Comparison of ENCODE assay signal across 7 cellular contexts in genomic region chr1:44803312-44804095, GRCh38. TPM values are rescaled to one million over a fixed set of nuclear protein-coding genes. Genes with fewer than 3 reads are reported as not detected.
A peak's percentile ranks its signal among the peaks of the same experiment; 100 is the strongest.
DNase-seq lines count a peak whose midpoint lies in the region; ATAC-seq and TF ChIP-seq lines count a peak whose summit lies in the region.
"Had no signal": no experiment of that assay in that cellular context is flagged by ENCODE, and none has a peak within 500 bp of the region (broad histone marks: within the 10 kb centered on the region; RNA-seq: fewer than 3 reads in every experiment).

No MANE protein-coding gene starts in this region.

- H3K9me3 Mint-ChIP-seq in brain = peaks cover 0 to 4% (median 0%) of the 10 kb centered on the region in 5 experiments

- H3K4me1 Mint-ChIP-seq in brain = peaks cover 59% of the 10 kb centered on the region

- H3K27ac ChIP-seq in neutrophil = peak overlapping the region; percentile 42

- H3K4me3 ChIP-seq in neutrophil (ENCODE audit: low read depth in 1 of 2, low read length in 1 of 2) = peak overlapping the region in 1 of 2 experiments; percentile 82

- H3K36me3 ChIP-seq in neutrophil = peaks cover 54% of the 10 kb centered on the region

- ATAC-seq in HG02678 (IDR thresholded peaks at IDR 0.05; ENCODE audit: unreplicated experiment) = no peak

- TF ChIP-seq CTCF in brain (conservative IDR thresholded peaks at IDR 0.05) (no peak), neutrophil (IDR thresholded peaks at IDR 0.05) (no peak)

- peak; percentile 9 for DNase-seq in HT-29 (ENCODE audit: low spot score)
- no peak for DNase-seq in COR-L47 (lab: John Stamatoyannopoulos, UW)
- no peak for DNase-seq in stimulated activated naive CD4-positive, alpha-beta T cell (lab: John Stamatoyannopoulos, UW)
- DNase-seq: NCI-H226 had no signal

- H3K36me3 Mint-ChIP-seq in brain = peaks cover 44% of the 10 kb centered on the region

- H3K27me3 ChIP-seq in neutrophil = no peaks in the 10 kb centered on the region

- H3K27ac Mint-ChIP-seq in brain = peak overlapping the region; percentile 12 to 95 (median 87)

- peaks cover 66 to 68% of the 10 kb centered on the region in 2 experiments for H3K4me1 ChIP-seq in neutrophil (ENCODE audit: control insufficient read depth in 1 of 2, insufficient read depth in 1 of 2, low read depth in 1 of 2, low read length in 1 of 2)

- no peaks in the 10 kb centered on the region for H3K9me3 ChIP-seq in neutrophil

- peak overlapping the region; percentile 19 to 87 (median 50) for H3K4me3 Mint-ChIP-seq in brain

- no peaks in the 10 kb centered on the region for H3K27me3 Mint-ChIP-seq in brain

RNA-seq across cellular contexts. Expression of gene PLK3, which starts 3.3 kb away (rescaled TPM):
- 135 and 137 TPM in 2 replicates for total RNA-seq in HT-29 (2014; rRNA removed; shearing (Covaris generic))
- polyA plus RNA-seq in brain (ENCODE audit: insufficient read depth, low read depth, low replicate concordance) = 4.9 TPM

RNA-seq across cellular contexts. Expression of gene DYNLT4, which starts 3.6 kb away (rescaled TPM):
- total RNA-seq in HT-29 (2014; rRNA removed; shearing (Covaris generic)) = 3.4 and 10.4 TPM in 2 replicates
- not detected for polyA plus RNA-seq in brain (ENCODE audit: insufficient read depth, low read depth, low replicate concordance)

RNA-seq across cellular contexts. Expression of gene BTBD19, which starts 4.8 kb away (rescaled TPM):
- total RNA-seq in HT-29 (2014; rRNA removed; shearing (Covaris generic)) = 16.4 and 18.0 TPM in 2 replicates
- polyA plus RNA-seq in brain (ENCODE audit: insufficient read depth, low read depth, low replicate concordance) = 0.42 TPM

RNA-seq across cellular contexts. Expression of gene BEST4, which starts 15.5 kb away (rescaled TPM):
- 0.31 and 0.33 TPM in 2 replicates for total RNA-seq in HT-29 (2014; rRNA removed; shearing (Covaris generic))
- polyA plus RNA-seq in brain (ENCODE audit: insufficient read depth, low read depth, low replicate concordance) = 0.87 TPM

RNA-seq across cellular contexts. Expression of gene RPS8, which starts 28.2 kb away (rescaled TPM):
- 1,326 and 1,606 TPM in 2 replicates for total RNA-seq in HT-29 (2014; rRNA removed; shearing (Covaris generic))
- polyA plus RNA-seq in brain (ENCODE audit: insufficient read depth, low read depth, low replicate concordance) = 1,971 TPM
